1 cellular context compared by ENCODE assay signal in the genomic region with DNA sequence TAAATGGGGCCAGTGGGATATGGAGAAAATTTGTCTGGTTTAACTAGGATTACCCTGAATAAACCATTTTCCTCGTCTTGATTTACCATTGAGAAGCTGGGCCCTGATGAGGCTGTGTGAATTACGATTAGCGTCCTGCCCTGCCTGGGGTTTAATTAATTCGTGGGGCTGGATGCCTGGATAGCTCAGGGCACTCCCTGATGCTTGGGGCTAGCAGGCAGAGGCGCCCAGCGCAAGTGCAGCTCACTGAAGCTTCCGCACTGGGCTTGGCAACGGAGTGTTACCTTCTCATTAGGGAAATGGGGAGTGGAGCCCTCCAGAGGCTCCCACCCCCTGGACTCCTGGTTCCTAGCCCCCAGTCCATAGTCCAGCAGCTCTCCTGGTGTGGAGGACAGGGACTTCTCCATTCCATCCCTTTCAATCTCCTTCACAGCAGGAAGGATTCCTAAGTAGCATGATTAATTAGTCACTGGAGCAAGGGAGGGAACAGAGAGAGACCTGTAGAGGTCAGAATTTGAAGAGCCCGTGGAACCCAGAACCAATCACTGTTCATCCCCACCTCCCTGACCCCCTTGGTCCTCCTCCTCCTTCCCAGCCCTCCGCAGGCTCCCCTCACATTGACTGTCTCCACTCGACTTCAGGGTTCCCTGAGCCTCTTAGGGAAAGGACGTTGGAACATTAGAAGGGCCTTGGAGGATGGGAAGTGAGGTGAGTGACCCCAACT.
TF ChIP-seq lines count a peak whose summit lies in the region.

No MANE protein-coding gene starts in this region.

TF ChIP-seq in IMR-90, 13 proteins besides CTCF, POLR2A, EP300 and RAD21 (continued from another document):
- TF ChIP-seq, protein P1, sequence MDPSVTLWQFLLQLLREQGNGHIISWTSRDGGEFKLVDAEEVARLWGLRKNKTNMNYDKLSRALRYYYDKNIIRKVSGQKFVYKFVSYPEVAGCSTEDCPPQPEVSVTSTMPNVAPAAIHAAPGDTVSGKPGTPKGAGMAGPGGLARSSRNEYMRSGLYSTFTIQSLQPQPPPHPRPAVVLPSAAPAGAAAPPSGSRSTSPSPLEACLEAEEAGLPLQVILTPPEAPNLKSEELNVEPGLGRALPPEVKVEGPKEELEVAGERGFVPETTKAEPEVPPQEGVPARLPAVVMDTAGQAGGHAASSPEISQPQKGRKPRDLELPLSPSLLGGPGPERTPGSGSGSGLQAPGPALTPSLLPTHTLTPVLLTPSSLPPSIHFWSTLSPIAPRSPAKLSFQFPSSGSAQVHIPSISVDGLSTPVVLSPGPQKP (IDR thresholded peaks at IDR 0.05; ENCODE audit: borderline replicate concordance, low read depth, low read length), result no peak
